ENCODE assay signal across 21 cellular contexts in the genomic region with DNA sequence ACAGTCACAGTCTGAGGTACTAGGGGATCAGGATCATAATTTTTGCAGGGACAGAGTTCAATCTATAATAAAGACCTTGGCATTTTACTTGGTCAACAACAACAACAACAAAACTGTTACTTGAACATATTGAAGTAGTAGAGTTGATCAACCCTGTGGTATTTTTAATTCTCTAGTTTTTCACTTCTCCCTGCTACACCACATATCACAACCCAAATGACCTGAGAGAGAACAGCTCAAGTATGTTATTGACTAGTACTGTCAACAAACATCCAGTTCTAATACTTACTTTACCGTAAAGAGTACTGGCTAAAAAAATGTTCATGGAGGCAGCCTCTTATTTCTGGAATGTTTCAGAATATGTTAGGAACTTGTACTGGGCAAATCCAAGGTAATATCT.
"Had no signal": no experiment of that assay in that cellular context is flagged by ENCODE, and none has a peak within 500 bp of the region (broad histone marks: within the 10 kb centered on the region; RNA-seq: fewer than 3 reads in every experiment).

No MANE protein-coding gene starts in this region.

- H3K36me3 ChIP-seq: heart left ventricle, neutrophil, right lobe of liver, spleen, tibial artery, upper lobe of right lung, vagina had no signal

- H3K4me1 ChIP-seq: psoas muscle, spleen, upper lobe of right lung had no signal

- DNase-seq: effector CD4-positive, alpha-beta T cell; endodermal cell; erythroblast; foreskin melanocyte; heart left ventricle; hippocampal formation; kidney glomerular epithelial cell; naive thymus-derived CD8-positive, alpha-beta T cell; psoas muscle; retina; right lobe of liver; spleen; stimulated activated CD4-positive, alpha-beta T cell treated with anti-CD3 and anti-CD28 coated beads, Interleukin-15, amount 100 ng/mL, for 24 hours; stimulated activated CD4-positive, alpha-beta T cell treated with anti-CD3 and anti-CD28 coated beads, Interleukin-1b, Interleukin-23, amount 100 ng/mL, for 48 hours; stimulated activated CD4-positive, alpha-beta T cell treated with anti-CD3 and anti-CD28 coated beads, Interleukin-4, amount 100 ng/mL, for 24 hours; tibial artery; upper lobe of right lung had no signal

- H3K4me3 Mint-ChIP-seq: endodermal cell; naive thymus-derived CD8-positive, alpha-beta T cell; stimulated activated memory B cell treated with anti-CD40 and anti-IgM and Interleukin-4, amounts not matched to agents 10 μg/mL and 1 μg/mL and 100 μg/mL, for 72 hours; stimulated activated naive CD8-positive, alpha-beta T cell treated with anti-CD3 and anti-CD28 coated beads, Interleukin-15, Interleukin-2, amounts not matched to agents 100 ng/mL and 50 ng/mL, for 24 hours had no signal

- ATAC-seq: heart left ventricle; naive thymus-derived CD8-positive, alpha-beta T cell; psoas muscle; right lobe of liver; stimulated activated memory B cell treated with anti-CD40 and anti-IgM and Interleukin-4, amounts not matched to agents 10 μg/mL and 1 μg/mL and 100 μg/mL, for 72 hours; upper lobe of right lung had no signal

- H3K27me3 ChIP-seq: heart left ventricle, neutrophil, right lobe of liver, spleen, tibial artery, upper lobe of right lung, vagina had no signal

- H3K9me3 Mint-ChIP-seq: endodermal cell; naive thymus-derived CD8-positive, alpha-beta T cell; stimulated activated memory B cell treated with anti-CD40 and anti-IgM and Interleukin-4, amounts not matched to agents 10 μg/mL and 1 μg/mL and 100 μg/mL, for 72 hours; stimulated activated naive CD8-positive, alpha-beta T cell treated with anti-CD3 and anti-CD28 coated beads, Interleukin-15, Interleukin-2, amounts not matched to agents 100 ng/mL and 50 ng/mL, for 24 hours had no signal

- H3K4me1 Mint-ChIP-seq: endodermal cell had no signal

- H3K9me3 ChIP-seq: heart left ventricle, neutrophil, psoas muscle, right lobe of liver, spleen, tibial artery, upper lobe of right lung, vagina had no signal

- H3K27ac ChIP-seq: neutrophil, psoas muscle, right lobe of liver, spleen, tibial artery, upper lobe of right lung, vagina had no signal

- H3K27ac Mint-ChIP-seq: endodermal cell; naive thymus-derived CD8-positive, alpha-beta T cell; stimulated activated memory B cell treated with anti-CD40 and anti-IgM and Interleukin-4, amounts not matched to agents 10 μg/mL and 1 μg/mL and 100 μg/mL, for 72 hours; stimulated activated naive CD8-positive, alpha-beta T cell treated with anti-CD3 and anti-CD28 coated beads, Interleukin-15, Interleukin-2, amounts not matched to agents 100 ng/mL and 50 ng/mL, for 24 hours had no signal

- H3K27me3 Mint-ChIP-seq: stimulated activated memory B cell treated with anti-CD40 and anti-IgM and Interleukin-4, amounts not matched to agents 10 μg/mL and 1 μg/mL and 100 μg/mL, for 72 hours had no signal

- H3K36me3 Mint-ChIP-seq: naive thymus-derived CD8-positive, alpha-beta T cell; stimulated activated memory B cell treated with anti-CD40 and anti-IgM and Interleukin-4, amounts not matched to agents 10 μg/mL and 1 μg/mL and 100 μg/mL, for 72 hours had no signal

- H3K4me3 ChIP-seq: heart left ventricle, psoas muscle, right lobe of liver, spleen, tibial artery, upper lobe of right lung, vagina had no signal
